ENCODE assay signal across 9 cellular contexts in the genomic region with DNA sequence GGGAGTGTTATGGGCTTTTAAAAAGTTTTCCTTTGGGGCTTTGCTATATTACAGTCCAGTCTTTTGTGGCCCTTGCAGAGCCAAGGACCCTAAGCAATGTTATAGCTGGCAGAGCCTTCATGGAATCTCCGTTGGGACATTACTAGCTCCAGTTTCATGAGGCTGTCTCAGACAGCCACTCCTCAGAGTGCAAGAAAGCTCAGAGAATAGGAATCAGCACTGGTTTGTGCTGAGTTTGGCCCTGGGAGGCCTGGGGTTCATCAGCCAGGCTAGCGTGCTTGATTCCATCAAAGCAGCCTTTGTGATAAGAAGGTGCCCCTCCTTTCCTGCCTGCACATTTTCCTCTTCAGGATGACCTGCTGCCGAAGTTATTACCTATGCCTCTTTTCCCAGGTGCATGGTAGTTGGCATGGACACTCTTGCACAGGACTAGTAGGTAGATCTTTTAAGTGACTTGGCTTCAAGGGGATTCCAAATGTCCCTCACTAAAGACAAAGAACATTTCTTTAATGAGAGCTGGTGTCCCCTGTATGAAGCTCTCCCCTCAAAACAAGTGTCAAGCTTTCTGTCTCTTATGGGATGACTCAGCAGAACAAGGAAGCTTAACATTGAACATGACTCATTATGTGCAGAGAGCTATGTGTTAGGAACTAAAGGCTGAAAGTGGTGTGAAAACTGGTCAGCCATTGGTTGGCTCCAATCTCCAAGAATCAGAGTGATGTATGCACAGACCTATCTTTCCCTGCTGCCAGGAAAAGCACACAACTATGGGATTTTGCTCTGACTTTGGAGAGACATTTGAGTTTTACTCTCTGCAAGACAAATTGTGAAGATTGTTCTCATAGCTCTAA.
DNase-seq lines count a peak whose midpoint lies in the region; ATAC-seq and TF ChIP-seq lines count a peak whose summit lies in the region.
"Had no signal": no experiment of that assay in that cellular context is flagged by ENCODE, and none has a peak within 500 bp of the region (broad histone marks: within the 10 kb centered on the region; RNA-seq: fewer than 3 reads in every experiment).

No MANE protein-coding gene starts in this region.

- H2BK5ac ChIP-seq in mesendoderm (ENCODE audit: low read length) = no peak overlapping the region

- no peak overlapping the region for H3K4ac ChIP-seq in mesendoderm (ENCODE audit: low read depth, low read length)

- no peaks in the 10 kb centered on the region for H3K79me1 ChIP-seq in mesendoderm (ENCODE audit: low read length)

- H3K27ac ChIP-seq in mesendoderm (ENCODE audit: low read depth, low read length) = no peak overlapping the region
- H3K27ac ChIP-seq: parathyroid adenoma had no signal

- H3K23ac ChIP-seq in mesendoderm (ENCODE audit: low read length) = no peak overlapping the region

- H3K56ac ChIP-seq in mesendoderm (ENCODE audit: low read length) = no peak overlapping the region

- DNase-seq in GM04503 (ENCODE audit: low read depth) (peak; percentile 41), left kidney (ENCODE audit: low read depth, low spot score) (peak; percentile 44), mesenteric fat pad (ENCODE audit: low spot score) (no peak), mesendoderm (no peak), globus pallidus (ENCODE audit: low spot score) (no peak)
- DNase-seq in stimulated activated naive CD4-positive, alpha-beta T cell treated with Interleukin-2 at 50 U/mL for 16 hours (lab: John Stamatoyannopoulos, UW) = no peak

- no peak overlapping the region for H4K8ac ChIP-seq in mesendoderm (ENCODE audit: low read depth, low read length)

- H3K36me3 ChIP-seq in mesendoderm (ENCODE audit: control insufficient read depth, insufficient read depth, low read length) = no peaks in the 10 kb centered on the region

- H3K79me2 ChIP-seq in mesendoderm (ENCODE audit: control insufficient read depth, insufficient read depth, low read length) = no peaks in the 10 kb centered on the region
- H3K79me2 ChIP-seq: parathyroid adenoma had no signal

- no peak overlapping the region for H2BK120ac ChIP-seq in mesendoderm (ENCODE audit: low read depth, low read length)

- no peak overlapping the region for H3K9ac ChIP-seq in mesendoderm (ENCODE audit: low read length)
- H3K9ac ChIP-seq: parathyroid adenoma had no signal

- H4K5ac ChIP-seq in mesendoderm (ENCODE audit: low read length) = no peak overlapping the region

- no peak overlapping the region for H3K18ac ChIP-seq in mesendoderm (ENCODE audit: low read length)

- no peaks in the 10 kb centered on the region for H3K27me3 ChIP-seq in mesendoderm (ENCODE audit: insufficient read depth, low read length, poor library complexity)

- no CpG with 5 or more reads among the region's 3 CpGs for WGBS in mesendoderm (ENCODE audit: extremely low coverage, insufficient coverage, low lambda C conversion rate)

- no peak overlapping the region for H2AK5ac ChIP-seq in mesendoderm (ENCODE audit: low read length)

- H3K4me3 ChIP-seq in mesendoderm (ENCODE audit: low read length) = no peak overlapping the region

- peaks cover 2% of the 10 kb centered on the region for H3K4me1 ChIP-seq in mesendoderm (ENCODE audit: control insufficient read depth, low read depth, low read length)
- H3K4me1 ChIP-seq: parathyroid adenoma had no signal

- no peak overlapping the region for H2BK15ac ChIP-seq in mesendoderm (replicated peaks; ENCODE audit: low read depth)

- ATAC-seq in HG02870 (IDR thresholded peaks at IDR 0.05; ENCODE audit: unreplicated experiment) (peak; percentile 91), SK-N-SH treated with all-trans-retinoic acid at 6 μM for 48 hours (peak; percentile 80)

- no peak overlapping the region for H3K4me2 ChIP-seq in mesendoderm (ENCODE audit: low read length)

TF ChIP-seq in SK-N-SH treated with all-trans-retinoic acid at 6 μM for 48 hours, 23 proteins besides CTCF, POLR2A, EP300 and RAD21:
- TF ChIP-seq TOX (CRISPR knock-in tag; IDR thresholded peaks at IDR 0.05; ENCODE audit: borderline replicate concordance) (no peak), ISL1 (CRISPR knock-in tag; IDR thresholded peaks at IDR 0.05) (0 out of 2 replicates have a peak, but pooled peaks have one; percentile 17)
TF ChIP-seq in SK-N-SH treated with all-trans-retinoic acid at 6 μM for 48 hours: peak in this region for 1.

Comparison
In these comparisons a context has a peak if more than half of its experiments do, and no peak if none do; other contexts are left out.
1. DNase-seq: peak in GM04503 (single experiment) and left kidney (single experiment); none in mesenteric fat pad (single experiment), stimulated activated naive CD4-positive, alpha-beta T cell treated with Interleukin-2 at 50 U/mL for 16 hours (single experiment), mesendoderm (single experiment) and globus pallidus (single experiment).